In genomic region chr12:10214877-10215267, GRCh38 we compare ENCODE assay signal across 1 cellular context.
TF ChIP-seq lines count a peak whose summit lies in the region.

No MANE protein-coding gene starts in this region.

TF ChIP-seq in H1, 55 proteins besides CTCF, POLR2A, EP300 and RAD21 (continued from another document):
- TF ChIP-seq TAF1 (IDR thresholded peaks at IDR 0.05; ENCODE audit: low read depth, low read length) (no peak), MAFK (IDR thresholded peaks at IDR 0.05; ENCODE audit: low read depth, low read length) (no peak), SP1 (IDR thresholded peaks at IDR 0.05; ENCODE audit: low read depth, low read length) (no peak), SIN3A (conservative IDR thresholded peaks at IDR 0.05 in 1 of 2, IDR thresholded peaks at IDR 0.05 in 1 of 2; ENCODE audit: low read depth in 1 of 2, low read length in 2 of 2) (no peak), POU5F1 (IDR thresholded peaks at IDR 0.05; ENCODE audit: low read depth, low read length) (no peak)
